Comparison of ENCODE assay signal across 17 cellular contexts in the genomic region with DNA sequence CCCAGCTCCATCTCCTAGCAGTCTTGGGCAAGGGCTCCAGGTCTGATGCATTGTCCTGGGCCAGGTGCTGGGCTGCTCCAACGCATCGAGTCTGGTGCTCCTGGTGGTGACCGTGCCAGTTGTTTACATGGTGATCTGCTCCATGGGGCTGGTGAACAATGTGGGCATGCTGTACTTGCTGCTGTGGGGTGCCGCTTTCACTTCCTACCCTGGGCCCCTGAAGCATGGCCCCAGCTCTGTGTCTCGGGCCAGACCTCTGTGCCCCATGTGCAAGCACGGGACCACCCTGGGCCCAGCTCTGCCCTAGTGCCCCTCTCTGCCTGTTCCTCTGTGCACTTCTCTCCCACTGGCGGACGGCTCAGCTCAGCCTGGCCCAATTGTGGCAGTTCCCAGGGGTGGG.
DNase-seq lines count a peak whose midpoint lies in the region; ATAC-seq, FAIRE-seq and TF ChIP-seq lines count a peak whose summit lies in the region.
"Had no signal": no experiment of that assay in that cellular context is flagged by ENCODE, and none has a peak within 500 bp of the region (broad histone marks: within the 10 kb centered on the region; RNA-seq: fewer than 3 reads in every experiment).

No MANE protein-coding gene starts in this region.

- no peak for TF ChIP-seq CTCF in H1 (IDR thresholded peaks at IDR 0.05; ENCODE audit: control extremely low read depth in 1 of 3, insufficient read depth in 1 of 3, low read depth in 1 of 3, low read length in 3 of 3)
- TF ChIP-seq CTCF in left ventricle myocardium inferior (IDR thresholded peaks at IDR 0.05; ENCODE audit: borderline replicate concordance) = no peak
- TF ChIP-seq CTCF in natural killer cell (IDR thresholded peaks at IDR 0.05) = no peak
- no peak for TF ChIP-seq CTCF in tibial artery (IDR thresholded peaks at IDR 0.05)

- CTCF ChIA-PET in H1 (lab: Charles Lee; ENCODE audit: partially characterized antibody) = interaction anchor here (1.2 to 1.6 kb wide), 3 partner anchors 36 to 75 kb away, joined by 3 to 5 read pairs (median 4); no protein-coding TSS in a partner anchor

- peak overlapping the region; percentile 75; the same call in 1 of the 2 replicates for H2BK12ac ChIP-seq in H1 (ENCODE audit: low read depth, low read length)

- no peak for TF ChIP-seq RAD21 in H1 (IDR thresholded peaks at IDR 0.05 in 1 of 2, conservative IDR thresholded peaks at IDR 0.05 in 1 of 2; ENCODE audit: low read depth in 2 of 2, low read length in 2 of 2)

- H3K4me2 ChIP-seq in H1 (ENCODE audit: insufficient read depth in 1 of 2, low read depth in 2 of 2, low read length in 2 of 2) (no peak overlapping the region), GM23248 (ENCODE audit: unreplicated experiment) (no peak overlapping the region)
- H3K4me2 ChIP-seq: KMS-11 had no signal

- no peaks in the 10 kb centered on the region for H3K27me3 Mint-ChIP-seq in natural killer cell (ENCODE audit: low read depth in 2 of 2)
- H3K27me3 Mint-ChIP-seq: CD4-positive, alpha-beta T cell had no signal

- H3K56ac ChIP-seq in H1 (replicated peaks; ENCODE audit: insufficient read length, low read depth, low read length) = no peak overlapping the region

- H3K23ac ChIP-seq in H1 (ENCODE audit: insufficient read length) = no peak overlapping the region

- H3K9me3 Mint-ChIP-seq in natural killer cell = no peaks in the 10 kb centered on the region
- H3K9me3 Mint-ChIP-seq: CD4-positive, alpha-beta T cell had no signal

- H3K4me1 ChIP-seq in H1 (replicated peaks in 1 of 4; ENCODE audit: control insufficient read depth in 3 of 4, insufficient read depth in 4 of 4, low read length in 3 of 4) (peaks cover 0 to 20% (median 15%) of the 10 kb centered on the region in 4 experiments), left ventricle myocardium inferior (peaks cover 68% of the 10 kb centered on the region), aorta (ENCODE audit: control insufficient read depth in 1 of 2, insufficient read depth in 2 of 2, low read length in 2 of 2) (peaks cover 0 to 4% of the 10 kb centered on the region in 2 donors), GM23248 (ENCODE audit: insufficient read depth) (no peaks in the 10 kb centered on the region), tibial artery (no peaks in the 10 kb centered on the region)
- H3K4me1 ChIP-seq: BE2C had no signal

- H2AFZ ChIP-seq in H1 (ENCODE audit: low read length) (no peak overlapping the region), GM23248 (no peak overlapping the region)

- no peaks in the 10 kb centered on the region; a peak in 1 of 4 replicates for H3K9me3 ChIP-seq in H1 (ENCODE audit: insufficient read depth in 2 of 2, low read depth in 1 of 2, low read length in 1 of 2)
- H3K9me3 ChIP-seq in left ventricle myocardium inferior (replicated peaks) = no peaks in the 10 kb centered on the region
- no peaks in the 10 kb centered on the region for H3K9me3 ChIP-seq in aorta (ENCODE audit: control insufficient read depth, low read length)
- H3K9me3 ChIP-seq in GM23248 (ENCODE audit: low read depth) = no peaks in the 10 kb centered on the region
- H3K9me3 ChIP-seq in tibial artery = no peaks in the 10 kb centered on the region
- H3K9me3 ChIP-seq: BE2C had no signal

- H3K27me3 ChIP-seq in H1 (replicated peaks in 1 of 4; ENCODE audit: control insufficient read depth in 3 of 4, extremely low read depth in 1 of 4, insufficient read depth in 3 of 4, low read length in 3 of 4) (no peaks in the 10 kb centered on the region), left ventricle myocardium inferior (ENCODE audit: low read depth) (no peaks in the 10 kb centered on the region), aorta (ENCODE audit: control insufficient read depth in 1 of 2, insufficient read depth in 2 of 2, low read length in 1 of 2) (no peaks in the 10 kb centered on the region), GM23248 (replicated peaks; ENCODE audit: insufficient read depth) (no peaks in the 10 kb centered on the region), tibial artery (no peaks in the 10 kb centered on the region)
- H3K27me3 ChIP-seq: BE2C had no signal

- peaks cover 28 to 50% of the 10 kb centered on the region in 2 donors for H3K4me1 Mint-ChIP-seq in natural killer cell

- H4K8ac ChIP-seq in H1 (ENCODE audit: extremely low read depth, insufficient read depth, low read length) = peak overlapping the region; percentile 26

- no peaks in the 10 kb centered on the region for H3K79me1 ChIP-seq in H1 (ENCODE audit: low read depth, low read length)

- no peaks in the 10 kb centered on the region for H3K36me3 Mint-ChIP-seq in natural killer cell

- TF ChIP-seq EP300 in H1 (IDR thresholded peaks at IDR 0.05; ENCODE audit: borderline replicate concordance in 1 of 2, low read depth in 2 of 2, low read length in 2 of 2) = no peak

- H3K36me3 ChIP-seq in H1 (ENCODE audit: control insufficient read depth in 2 of 4, insufficient read depth in 4 of 4, low read length in 3 of 4) (no peaks in the 10 kb centered on the region), left ventricle myocardium inferior (peaks cover 12% of the 10 kb centered on the region), aorta (ENCODE audit: control insufficient read depth in 1 of 2, insufficient read depth in 2 of 2, low read length in 1 of 2) (no peaks in the 10 kb centered on the region), GM23248 (ENCODE audit: low read depth) (no peaks in the 10 kb centered on the region), tibial artery (no peaks in the 10 kb centered on the region)
- H3K36me3 ChIP-seq: BE2C had no signal

- in situ Hi-C loops in GM23248 (cut with MboI) = no loop called here

- H3K79me2 ChIP-seq in H1 (ENCODE audit: control insufficient read depth in 1 of 2, insufficient read depth in 2 of 2, low read length in 2 of 2) (peaks cover 0 to 6% of the 10 kb centered on the region in 2 experiments; a peak in 3 of 4 replicates), GM23248 (ENCODE audit: insufficient read depth) (peaks cover 18% of the 10 kb centered on the region; the same call in 1 of the 2 replicates)

- H2BK5ac ChIP-seq in H1 (ENCODE audit: low read depth, low read length) = no peak overlapping the region; the same call in 1 of the 2 replicates

- POLR2A ChIA-PET in H1 (lab: Charles Lee; ENCODE audit: partially characterized antibody) = interaction anchor here (0.8 to 1.8 kb wide), 2 partner anchors 9 to 401 kb away, joined by 4 to 5 read pairs; a partner anchor contains a TSS

- H2AK5ac ChIP-seq in H1 (ENCODE audit: low read depth, low read length) = no peak overlapping the region

- H3K4me3 Mint-ChIP-seq in natural killer cell = peak overlapping the region; percentile 4
- H3K4me3 Mint-ChIP-seq: CD4-positive, alpha-beta T cell had no signal

- H3K23me2 ChIP-seq in H1 (ENCODE audit: low read depth, low read length) = no peaks in the 10 kb centered on the region

- no peak overlapping the region for H3K14ac ChIP-seq in H1 (ENCODE audit: insufficient read length)

- intact Hi-C loops in left ventricle myocardium inferior (cut with micrococcal nuclease) (no loop called here), natural killer cell (cut with micrococcal nuclease) (no loop called here), aorta (cut with DNase I) (no loop called here), tibial artery (cut with DNase I; ENCODE audit: low total_unique reads) (no loop called here)

- H2BK20ac ChIP-seq in H1 (ENCODE audit: low read length) = 0 out of 2 replicates have a peak overlapping the region, but pooled peaks have one; percentile 73

- H4K20me1 ChIP-seq in H1 (replicated peaks in 1 of 2; ENCODE audit: control insufficient read depth in 1 of 2, insufficient read depth in 2 of 2, low read length in 2 of 2) (no peaks in the 10 kb centered on the region), GM23248 (ENCODE audit: insufficient read depth) (no peaks in the 10 kb centered on the region)

- H3K4ac ChIP-seq in H1 (replicated peaks; ENCODE audit: insufficient read length, low read depth, low read length) = no peak overlapping the region

- no peak for DNase-seq in H1 (ENCODE audit: low read depth in 1 of 2, low spot score in 2 of 2)
- DNase-seq in left ventricle myocardium inferior = no peak
- DNase-seq in natural killer cell = no peak
- no peak for DNase-seq in aorta
- DNase-seq in GM23248 = no peak
- DNase-seq in tibial artery = no peak
- DNase-seq: BE2C; CD4-positive, alpha-beta T cell; HCEC 1CT; NCI-H1048; NCI-H146; NCI-H2081; NCI-H510A; NCI-H774 had no signal

- H3K9me2 ChIP-seq in GM23248 (ENCODE audit: insufficient read depth) = no peaks in the 10 kb centered on the region

- peak overlapping the region in 1 of 2 donors; percentile 71 for H3K27ac Mint-ChIP-seq in natural killer cell
- H3K27ac Mint-ChIP-seq: CD4-positive, alpha-beta T cell had no signal

- peak overlapping the region; percentile 82; the same call in 1 of the 2 replicates for H2BK15ac ChIP-seq in H1 (ENCODE audit: low read length)

- H3K4me3 ChIP-seq in H1 (ENCODE audit: extremely low read depth in 1 of 4, insufficient read depth in 2 of 4, low read depth in 3 of 4, low read length in 4 of 4) (no peak overlapping the region), left ventricle myocardium inferior (peak overlapping the region; percentile 21), aorta (ENCODE audit: low read length in 2 of 2) (no peak overlapping the region), GM23248 (no peak overlapping the region), tibial artery (no peak overlapping the region)
- H3K4me3 ChIP-seq: SK-N-MC had no signal

- H3K18ac ChIP-seq in H1 (ENCODE audit: extremely low read depth, low read length) = no peak overlapping the region

- H3F3A ChIP-seq in GM23248 (ENCODE audit: insufficient read depth) = no peaks in the 10 kb centered on the region

- 91% methylated on average over 8 of the region's 8 CpGs; no CpG with 5 or more reads in 1 of the 2 experiments for WGBS in H1 (ENCODE audit: extremely low coverage in 1 of 2, insufficient coverage in 1 of 2, insufficient read length in 1 of 2, insufficient replicate concordance in 2 of 2, low coverage in 1 of 2, low lambda C conversion rate in 2 of 2, missing lambda C conversion rate in 1 of 2), 2 experiments
- 95 to 96% methylated on average over 8 of the region's 8 CpGs for WGBS in aorta, 2 donors
- WGBS in GM23248 (ENCODE audit: low coverage in 1 of 2, low lambda C conversion rate in 2 of 2, missing lambda C conversion rate in 2 of 2), 2 experiments = 95 to 99% methylated on average over 8 of the region's 8 CpGs

- H3K9ac ChIP-seq in H1 (replicated peaks in 1 of 4; ENCODE audit: extremely low read depth in 1 of 4, low read depth in 3 of 4, low read length in 3 of 4) = no peak overlapping the region
- H3K9ac ChIP-seq in GM23248 = no peak overlapping the region
- H3K9ac ChIP-seq: KMS-11 had no signal

- H3K27ac ChIP-seq in H1 (ENCODE audit: low read depth, low read length) (no peak overlapping the region), left ventricle myocardium inferior (replicated peaks) (peak overlapping the region; percentile 84), aorta (ENCODE audit: low read depth in 1 of 2, low read length in 2 of 2) (no peak overlapping the region), GM23248 (no peak overlapping the region), tibial artery (no peak overlapping the region)
- H3K27ac ChIP-seq: KMS-11, SK-N-MC had no signal

- no peak for FAIRE-seq in H1 (lab: Jason Lieb, UNC)

- H2BK120ac ChIP-seq in H1 (replicated peaks; ENCODE audit: low read depth, low read length) = peak overlapping the region; percentile 48

- H4K91ac ChIP-seq in H1 (replicated peaks; ENCODE audit: insufficient read length, low read length) = peak overlapping the region; percentile 28

- ATAC-seq in natural killer cell = no peak
- peak; percentile 22 for ATAC-seq in aorta (ENCODE audit: low FRiP score)
- no peak for ATAC-seq in HG03378 (IDR thresholded peaks at IDR 0.05; ENCODE audit: unreplicated experiment)

- no peak for TF ChIP-seq POLR2A in H1 (IDR thresholded peaks at IDR 0.05; ENCODE audit: control extremely low read depth in 1 of 2, low read depth in 2 of 2, low read length in 2 of 2)

- H4K5ac ChIP-seq in H1 (ENCODE audit: insufficient read length, low read depth, low read length) = no peak overlapping the region
